ENCODE assay signal across 8 cellular contexts in genomic region chr2:191051825-191052778, GRCh38. TPM values are rescaled to one million over a fixed set of nuclear protein-coding genes. Genes with fewer than 3 reads are reported as not detected.
DNase-seq lines count a peak whose midpoint lies in the region; ATAC-seq and TF ChIP-seq lines count a peak whose summit lies in the region.

No MANE protein-coding gene starts in this region.

- no peaks in the 10 kb centered on the region for H3K27me3 ChIP-seq in adrenal gland

- peak; percentile 26 for DNase-seq in activated CD4-positive, alpha-beta T cell treated with anti-CD3 and anti-CD28 coated beads for 36 hours
- no peak for DNase-seq in activated CD4-positive, alpha-beta T cell treated with anti-CD3 and anti-CD28 coated beads, Interleukin-2, amount 50 U/mL, for 1 hour
- DNase-seq in HFFc6 (peak; percentile 66), NCI-H2227 (lab: John Stamatoyannopoulos, UW; ENCODE audit: unreplicated experiment) (peak; percentile 78), adrenal gland (no peak), iPS-NIHi7 (ENCODE audit: extremely low spot score) (peak; percentile 30), superior temporal gyrus (ENCODE audit: extremely low spot score) (peak; percentile 77)

- H3K4me3 ChIP-seq in adrenal gland, result no peak overlapping the region

- no peaks in the 10 kb centered on the region for H3K9me3 ChIP-seq in adrenal gland (replicated peaks in 1 of 3)

- no peak overlapping the region for H3K27ac ChIP-seq in adrenal gland

- POLR2A ChIA-PET in activated CD4-positive, alpha-beta T cell treated with anti-CD3 and anti-CD28 coated beads for 36 hours (lab: Charles Lee), result interaction anchor here (0.6 kb wide), 2 partner anchors 24 to 280 kb away, joined by 3 to 4 read pairs; no protein-coding TSS in a partner anchor

- peaks cover 4% of the 10 kb centered on the region for H3K36me3 Mint-ChIP-seq in activated CD4-positive, alpha-beta T cell treated with anti-CD3 and anti-CD28 coated beads for 36 hours (ENCODE audit: low read depth)
- H3K36me3 Mint-ChIP-seq in HFFc6 (ENCODE audit: low read depth), result no peaks in the 10 kb centered on the region

- H3K9me3 Mint-ChIP-seq in activated CD4-positive, alpha-beta T cell treated with anti-CD3 and anti-CD28 coated beads for 36 hours (ENCODE audit: low read depth), result no peaks in the 10 kb centered on the region
- H3K9me3 Mint-ChIP-seq in HFFc6, result no peaks in the 10 kb centered on the region

- H3K4me1 Mint-ChIP-seq in activated CD4-positive, alpha-beta T cell treated with anti-CD3 and anti-CD28 coated beads for 36 hours, result peaks cover 15% of the 10 kb centered on the region
- H3K4me1 Mint-ChIP-seq in HFFc6 (ENCODE audit: low read depth), result peaks cover 12% of the 10 kb centered on the region

- H3K4me3 Mint-ChIP-seq in activated CD4-positive, alpha-beta T cell treated with anti-CD3 and anti-CD28 coated beads for 36 hours, result no peak overlapping the region
- no peak overlapping the region for H3K4me3 Mint-ChIP-seq in HFFc6

- CTCF ChIA-PET in activated CD4-positive, alpha-beta T cell treated with anti-CD3 and anti-CD28 coated beads for 36 hours (lab: Charles Lee), result interaction anchor here (0.6 to 10.6 kb wide), 63 partner anchors 8 to 534 kb away, joined by 3 to 348 read pairs (median 5); partner anchors contain the start of genes STAT1 and STAT4

- peaks cover 0 to 9% of the 10 kb centered on the region in 2 donors for H3K4me1 ChIP-seq in adrenal gland (replicated peaks in 1 of 2)

- 17 to 24% (median 19%) methylated on average over 10 of the region's 10 CpGs for WGBS in adrenal gland, 4 donors

- no peak overlapping the region for H3K27ac Mint-ChIP-seq in activated CD4-positive, alpha-beta T cell treated with anti-CD3 and anti-CD28 coated beads for 36 hours
- no peak overlapping the region for H3K27ac Mint-ChIP-seq in HFFc6

- intact Hi-C loops in activated CD4-positive, alpha-beta T cell treated with anti-CD3 and anti-CD28 coated beads for 36 hours (cut with DNase I, micrococcal nuclease), result loop anchor here (1.0 to 5.0 kb wide), 6 partner anchors 99 to 469 kb away; partner anchors contain the start of gene MYO1B (in 1 of the 2)
- intact Hi-C loops in adrenal gland (cut with DNase I), result loop anchor here (5.0 to 10.0 kb wide), 3 partner anchors 103 to 473 kb away; partner anchors contain the start of gene STAT4 (in 1 of the 2)

- H3K36me3 ChIP-seq in adrenal gland (replicated peaks in 1 of 2), result no peaks in the 10 kb centered on the region

- peak; percentile 71 for ATAC-seq in activated CD4-positive, alpha-beta T cell treated with anti-CD3 and anti-CD28 coated beads for 36 hours
- no peak for ATAC-seq in GM21423 (IDR thresholded peaks at IDR 0.05; ENCODE audit: unreplicated experiment)

- TF ChIP-seq CTCF in HFFc6 (IDR thresholded peaks at IDR 0.05) (peak; percentile 86), adrenal gland (IDR thresholded peaks at IDR 0.05) (peak; percentile 44 to 75 (median 66))

- TF ChIP-seq POLR2A in adrenal gland (IDR thresholded peaks at IDR 0.05), result no peak

- H3K27me3 Mint-ChIP-seq in activated CD4-positive, alpha-beta T cell treated with anti-CD3 and anti-CD28 coated beads for 36 hours, result no peaks in the 10 kb centered on the region
- H3K27me3 Mint-ChIP-seq in HFFc6 (ENCODE audit: insufficient read depth), result no peaks in the 10 kb centered on the region

RNA-seq across cellular contexts. Expression of gene STAT1, which starts 38.1 kb away (rescaled TPM):
- 100 to 1,000 TPM; 317 to 343 TPM for total RNA-seq in activated CD4-positive, alpha-beta T cell treated with anti-CD3 and anti-CD28 coated beads for 36 hours
- total RNA-seq in HFFc6 (2021; fragmentation: NEBNext Ultra II Directional; extraction: Animal tissue kit (Norgen Biotek cat#: 25700)), result 100 to 1,000 TPM in 4 of 6 experiments, 10 to 100 TPM in 2; 91.6 to 154 (median 138) TPM
- 100 to 1,000 TPM in 2 of 8 donors, 10 to 100 TPM in 6; 55.3 to 165 (median 82.0) TPM for total RNA-seq in adrenal gland
- 10 to 100 TPM; 11.9 to 99.5 (median 17.1) TPM for polyA plus RNA-seq in adrenal gland

Comparison
In these comparisons a context has a peak if more than half of its experiments do, and no peak if none do; other contexts are left out.
1. DNase-seq: peak in activated CD4-positive, alpha-beta T cell treated with anti-CD3 and anti-CD28 coated beads for 36 hours (single experiment), HFFc6 (single experiment), NCI-H2227 (single experiment), iPS-NIHi7 (single experiment) and superior temporal gyrus (single experiment); none in activated CD4-positive, alpha-beta T cell treated with anti-CD3 and anti-CD28 coated beads, Interleukin-2, amount 50 U/mL, for 1 hour (single experiment) and adrenal gland (0 of 7).